In the genomic region with DNA sequence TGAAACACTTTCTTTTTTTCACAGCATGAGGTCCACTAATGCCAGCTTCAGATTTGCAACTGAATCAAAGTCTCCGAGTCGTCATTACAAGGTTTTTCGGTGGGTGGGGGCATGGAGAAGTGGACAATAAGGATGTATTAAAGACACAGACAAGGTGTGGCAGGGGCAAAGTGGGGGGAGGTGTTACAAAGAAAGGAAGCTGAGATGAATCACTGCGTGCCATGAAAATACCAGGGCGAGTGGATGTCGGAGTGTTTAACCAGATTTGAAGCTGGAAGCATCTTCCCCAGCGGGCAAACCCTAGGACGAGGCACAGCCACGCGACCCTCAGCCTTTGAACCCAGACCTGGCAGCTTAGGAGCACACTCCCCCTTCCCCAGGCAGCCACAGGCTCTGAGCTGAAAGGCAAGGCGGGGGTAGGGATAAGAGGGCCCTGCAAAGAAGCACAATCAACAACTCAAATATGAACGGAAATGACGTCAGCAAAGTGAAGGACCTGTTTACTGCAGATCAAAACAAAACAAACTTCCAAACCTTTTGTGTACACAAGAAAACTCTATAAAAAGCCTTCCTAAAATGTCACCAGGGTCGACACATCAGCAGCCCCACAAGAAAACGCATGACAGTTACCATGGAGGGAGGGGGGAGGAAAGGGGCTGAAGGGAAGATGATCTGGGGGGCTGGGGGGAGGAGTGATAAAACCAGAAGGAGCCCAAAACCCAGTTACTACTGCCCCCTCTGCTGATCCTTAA, we compare ENCODE assay signal across 1 cellular context.
A peak's percentile ranks its signal among the peaks of the same experiment; 100 is the strongest.
TF ChIP-seq lines count a peak whose summit lies in the region.

No MANE protein-coding gene starts in this region.

TF ChIP-seq in HepG2, 621 proteins besides CTCF, POLR2A, EP300 and RAD21 (continued from another document and continues in another):
- TF ChIP-seq POLR2AphosphoS5 (IDR thresholded peaks at IDR 0.05; ENCODE audit: low read depth, low read length) (no peak), REXO4 (CRISPR knock-in tag; IDR thresholded peaks at IDR 0.05; ENCODE audit: borderline replicate concordance) (no peak), ZNF672 (CRISPR knock-in tag; IDR thresholded peaks at IDR 0.05) (no peak), FIP1L1 (IDR thresholded peaks at IDR 0.05; ENCODE audit: borderline replicate concordance, insufficient read depth, low read depth, low read length) (no peak), ZNF136 (CRISPR knock-in tag; IDR thresholded peaks at IDR 0.05; ENCODE audit: low read depth) (no peak), NCOA5 (CRISPR knock-in tag; IDR thresholded peaks at IDR 0.05) (no peak), RCOR2 (CRISPR knock-in tag; IDR thresholded peaks at IDR 0.05) (peak; percentile 36; the same call in 1 of the 2 replicates), ELF1 (CRISPR knock-in tag; IDR thresholded peaks at IDR 0.05) (no peak; the same call in 1 of the 2 replicates), ZNF709 (CRISPR knock-in tag; IDR thresholded peaks at IDR 0.05) (peak; percentile 65; the same call in 1 of the 2 replicates), CBX2 (IDR thresholded peaks at IDR 0.05; ENCODE audit: low read depth, low read length) (no peak), CBX2 (CRISPR knock-in tag; IDR thresholded peaks at IDR 0.05; ENCODE audit: low read depth) (no peak), PPARG (CRISPR knock-in tag; conservative IDR thresholded peaks at IDR 0.05) (no peak), ASH2L (IDR thresholded peaks at IDR 0.05; ENCODE audit: insufficient read length, low read depth, low read length) (peak; percentile 79), ZNF766 (CRISPR knock-in tag; IDR thresholded peaks at IDR 0.05; ENCODE audit: borderline replicate concordance) (no peak), ZNF234 (CRISPR knock-in tag; conservative IDR thresholded peaks at IDR 0.05) (no peak), BHLHE40 (IDR thresholded peaks at IDR 0.05; ENCODE audit: low read length) (peak; percentile 29), MEIS2 (CRISPR knock-in tag; IDR thresholded peaks at IDR 0.05) (peak; percentile 51; the same call in 1 of the 2 replicates), ZNF30 (CRISPR knock-in tag; IDR thresholded peaks at IDR 0.05) (no peak), ZBTB38 (CRISPR knock-in tag; IDR thresholded peaks at IDR 0.05) (peak; percentile 94), SMAD3 (CRISPR knock-in tag; IDR thresholded peaks at IDR 0.05) (0 out of 2 replicates have a peak, but pooled peaks have one; percentile 22), MED1 (CRISPR knock-in tag; IDR thresholded peaks at IDR 0.05) (peak; percentile 90), ZNF790 (CRISPR knock-in tag; IDR thresholded peaks at IDR 0.05; ENCODE audit: borderline replicate concordance) (no peak), PCBP1 (IDR thresholded peaks at IDR 0.05; ENCODE audit: borderline replicate concordance, low read depth, low read length) (no peak), HNRNPL (IDR thresholded peaks at IDR 0.05; ENCODE audit: low read depth, low read length) (no peak), FOXM1 (CRISPR knock-in tag; IDR thresholded peaks at IDR 0.05) (no peak)
- TF ChIP-seq, protein P1, sequence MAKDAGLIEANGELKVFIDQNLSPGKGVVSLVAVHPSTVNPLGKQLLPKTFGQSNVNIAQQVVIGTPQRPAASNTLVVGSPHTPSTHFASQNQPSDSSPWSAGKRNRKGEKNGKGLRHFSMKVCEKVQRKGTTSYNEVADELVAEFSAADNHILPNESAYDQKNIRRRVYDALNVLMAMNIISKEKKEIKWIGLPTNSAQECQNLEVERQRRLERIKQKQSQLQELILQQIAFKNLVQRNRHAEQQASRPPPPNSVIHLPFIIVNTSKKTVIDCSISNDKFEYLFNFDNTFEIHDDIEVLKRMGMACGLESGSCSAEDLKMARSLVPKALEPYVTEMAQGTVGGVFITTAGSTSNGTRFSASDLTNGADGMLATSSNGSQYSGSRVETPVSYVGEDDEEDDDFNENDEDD (CRISPR knock-in tag; IDR thresholded peaks at IDR 0.05; ENCODE audit: borderline replicate concordance), result no peak; the same call in 1 of the 2 replicates
- TF ChIP-seq, protein P2, sequence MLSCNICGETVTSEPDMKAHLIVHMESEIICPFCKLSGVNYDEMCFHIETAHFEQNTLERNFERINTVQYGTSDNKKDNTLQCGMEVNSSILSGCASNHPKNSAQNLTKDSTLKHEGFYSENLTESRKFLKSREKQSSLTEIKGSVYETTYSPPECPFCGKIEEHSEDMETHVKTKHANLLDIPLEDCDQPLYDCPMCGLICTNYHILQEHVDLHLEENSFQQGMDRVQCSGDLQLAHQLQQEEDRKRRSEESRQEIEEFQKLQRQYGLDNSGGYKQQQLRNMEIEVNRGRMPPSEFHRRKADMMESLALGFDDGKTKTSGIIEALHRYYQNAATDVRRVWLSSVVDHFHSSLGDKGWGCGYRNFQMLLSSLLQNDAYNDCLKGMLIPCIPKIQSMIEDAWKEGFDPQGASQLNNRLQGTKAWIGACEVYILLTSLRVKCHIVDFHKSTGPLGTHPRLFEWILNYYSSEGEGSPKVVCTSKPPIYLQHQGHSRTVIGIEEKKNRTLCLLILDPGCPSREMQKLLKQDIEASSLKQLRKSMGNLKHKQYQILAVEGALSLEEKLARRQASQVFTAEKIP (CRISPR knock-in tag; IDR thresholded peaks at IDR 0.05; ENCODE audit: borderline replicate concordance), result no peak
- TF ChIP-seq, protein P3, sequence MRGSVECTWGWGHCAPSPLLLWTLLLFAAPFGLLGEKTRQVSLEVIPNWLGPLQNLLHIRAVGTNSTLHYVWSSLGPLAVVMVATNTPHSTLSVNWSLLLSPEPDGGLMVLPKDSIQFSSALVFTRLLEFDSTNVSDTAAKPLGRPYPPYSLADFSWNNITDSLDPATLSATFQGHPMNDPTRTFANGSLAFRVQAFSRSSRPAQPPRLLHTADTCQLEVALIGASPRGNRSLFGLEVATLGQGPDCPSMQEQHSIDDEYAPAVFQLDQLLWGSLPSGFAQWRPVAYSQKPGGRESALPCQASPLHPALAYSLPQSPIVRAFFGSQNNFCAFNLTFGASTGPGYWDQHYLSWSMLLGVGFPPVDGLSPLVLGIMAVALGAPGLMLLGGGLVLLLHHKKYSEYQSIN (CRISPR knock-in tag; IDR thresholded peaks at IDR 0.05; ENCODE audit: borderline replicate concordance), result no peak
- TF ChIP-seq, protein P4, sequence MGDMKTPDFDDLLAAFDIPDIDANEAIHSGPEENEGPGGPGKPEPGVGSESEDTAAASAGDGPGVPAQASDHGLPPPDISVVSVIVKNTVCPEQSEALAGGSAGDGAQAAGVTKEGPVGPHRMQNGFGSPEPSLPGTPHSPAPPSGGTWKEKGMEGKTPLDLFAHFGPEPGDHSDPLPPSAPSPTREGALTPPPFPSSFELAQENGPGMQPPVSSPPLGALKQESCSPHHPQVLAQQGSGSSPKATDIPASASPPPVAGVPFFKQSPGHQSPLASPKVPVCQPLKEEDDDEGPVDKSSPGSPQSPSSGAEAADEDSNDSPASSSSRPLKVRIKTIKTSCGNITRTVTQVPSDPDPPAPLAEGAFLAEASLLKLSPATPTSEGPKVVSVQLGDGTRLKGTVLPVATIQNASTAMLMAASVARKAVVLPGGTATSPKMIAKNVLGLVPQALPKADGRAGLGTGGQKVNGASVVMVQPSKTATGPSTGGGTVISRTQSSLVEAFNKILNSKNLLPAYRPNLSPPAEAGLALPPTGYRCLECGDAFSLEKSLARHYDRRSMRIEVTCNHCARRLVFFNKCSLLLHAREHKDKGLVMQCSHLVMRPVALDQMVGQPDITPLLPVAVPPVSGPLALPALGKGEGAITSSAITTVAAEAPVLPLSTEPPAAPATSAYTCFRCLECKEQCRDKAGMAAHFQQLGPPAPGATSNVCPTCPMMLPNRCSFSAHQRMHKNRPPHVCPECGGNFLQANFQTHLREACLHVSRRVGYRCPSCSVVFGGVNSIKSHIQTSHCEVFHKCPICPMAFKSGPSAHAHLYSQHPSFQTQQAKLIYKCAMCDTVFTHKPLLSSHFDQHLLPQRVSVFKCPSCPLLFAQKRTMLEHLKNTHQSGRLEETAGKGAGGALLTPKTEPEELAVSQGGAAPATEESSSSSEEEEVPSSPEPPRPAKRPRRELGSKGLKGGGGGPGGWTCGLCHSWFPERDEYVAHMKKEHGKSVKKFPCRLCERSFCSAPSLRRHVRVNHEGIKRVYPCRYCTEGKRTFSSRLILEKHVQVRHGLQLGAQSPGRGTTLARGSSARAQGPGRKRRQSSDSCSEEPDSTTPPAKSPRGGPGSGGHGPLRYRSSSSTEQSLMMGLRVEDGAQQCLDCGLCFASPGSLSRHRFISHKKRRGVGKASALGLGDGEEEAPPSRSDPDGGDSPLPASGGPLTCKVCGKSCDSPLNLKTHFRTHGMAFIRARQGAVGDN (CRISPR knock-in tag; IDR thresholded peaks at IDR 0.05), result peak; percentile 98
- TF ChIP-seq, protein P5, sequence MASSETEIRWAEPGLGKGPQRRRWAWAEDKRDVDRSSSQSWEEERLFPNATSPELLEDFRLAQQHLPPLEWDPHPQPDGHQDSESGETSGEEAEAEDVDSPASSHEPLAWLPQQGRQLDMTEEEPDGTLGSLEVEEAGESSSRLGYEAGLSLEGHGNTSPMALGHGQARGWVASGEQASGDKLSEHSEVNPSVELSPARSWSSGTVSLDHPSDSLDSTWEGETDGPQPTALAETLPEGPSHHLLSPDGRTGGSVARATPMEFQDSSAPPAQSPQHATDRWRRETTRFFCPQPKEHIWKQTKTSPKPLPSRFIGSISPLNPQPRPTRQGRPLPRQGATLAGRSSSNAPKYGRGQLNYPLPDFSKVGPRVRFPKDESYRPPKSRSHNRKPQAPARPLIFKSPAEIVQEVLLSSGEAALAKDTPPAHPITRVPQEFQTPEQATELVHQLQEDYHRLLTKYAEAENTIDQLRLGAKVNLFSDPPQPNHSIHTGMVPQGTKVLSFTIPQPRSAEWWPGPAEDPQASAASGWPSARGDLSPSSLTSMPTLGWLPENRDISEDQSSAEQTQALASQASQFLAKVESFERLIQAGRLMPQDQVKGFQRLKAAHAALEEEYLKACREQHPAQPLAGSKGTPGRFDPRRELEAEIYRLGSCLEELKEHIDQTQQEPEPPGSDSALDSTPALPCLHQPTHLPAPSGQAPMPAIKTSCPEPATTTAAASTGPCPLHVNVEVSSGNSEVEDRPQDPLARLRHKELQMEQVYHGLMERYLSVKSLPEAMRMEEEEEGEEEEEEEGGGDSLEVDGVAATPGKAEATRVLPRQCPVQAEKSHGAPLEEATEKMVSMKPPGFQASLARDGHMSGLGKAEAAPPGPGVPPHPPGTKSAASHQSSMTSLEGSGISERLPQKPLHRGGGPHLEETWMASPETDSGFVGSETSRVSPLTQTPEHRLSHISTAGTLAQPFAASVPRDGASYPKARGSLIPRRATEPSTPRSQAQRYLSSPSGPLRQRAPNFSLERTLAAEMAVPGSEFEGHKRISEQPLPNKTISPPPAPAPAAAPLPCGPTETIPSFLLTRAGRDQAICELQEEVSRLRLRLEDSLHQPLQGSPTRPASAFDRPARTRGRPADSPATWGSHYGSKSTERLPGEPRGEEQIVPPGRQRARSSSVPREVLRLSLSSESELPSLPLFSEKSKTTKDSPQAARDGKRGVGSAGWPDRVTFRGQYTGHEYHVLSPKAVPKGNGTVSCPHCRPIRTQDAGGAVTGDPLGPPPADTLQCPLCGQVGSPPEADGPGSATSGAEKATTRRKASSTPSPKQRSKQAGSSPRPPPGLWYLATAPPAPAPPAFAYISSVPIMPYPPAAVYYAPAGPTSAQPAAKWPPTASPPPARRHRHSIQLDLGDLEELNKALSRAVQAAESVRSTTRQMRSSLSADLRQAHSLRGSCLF (CRISPR knock-in tag; IDR thresholded peaks at IDR 0.05; ENCODE audit: borderline replicate concordance), result no peak
- TF ChIP-seq, protein P6, sequence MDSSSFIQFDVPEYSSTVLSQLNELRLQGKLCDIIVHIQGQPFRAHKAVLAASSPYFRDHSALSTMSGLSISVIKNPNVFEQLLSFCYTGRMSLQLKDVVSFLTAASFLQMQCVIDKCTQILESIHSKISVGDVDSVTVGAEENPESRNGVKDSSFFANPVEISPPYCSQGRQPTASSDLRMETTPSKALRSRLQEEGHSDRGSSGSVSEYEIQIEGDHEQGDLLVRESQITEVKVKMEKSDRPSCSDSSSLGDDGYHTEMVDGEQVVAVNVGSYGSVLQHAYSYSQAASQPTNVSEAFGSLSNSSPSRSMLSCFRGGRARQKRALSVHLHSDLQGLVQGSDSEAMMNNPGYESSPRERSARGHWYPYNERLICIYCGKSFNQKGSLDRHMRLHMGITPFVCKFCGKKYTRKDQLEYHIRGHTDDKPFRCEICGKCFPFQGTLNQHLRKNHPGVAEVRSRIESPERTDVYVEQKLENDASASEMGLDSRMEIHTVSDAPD (CRISPR knock-in tag; IDR thresholded peaks at IDR 0.05), result peak; percentile 45; the same call in 1 of the 2 replicates
- TF ChIP-seq, protein P7, sequence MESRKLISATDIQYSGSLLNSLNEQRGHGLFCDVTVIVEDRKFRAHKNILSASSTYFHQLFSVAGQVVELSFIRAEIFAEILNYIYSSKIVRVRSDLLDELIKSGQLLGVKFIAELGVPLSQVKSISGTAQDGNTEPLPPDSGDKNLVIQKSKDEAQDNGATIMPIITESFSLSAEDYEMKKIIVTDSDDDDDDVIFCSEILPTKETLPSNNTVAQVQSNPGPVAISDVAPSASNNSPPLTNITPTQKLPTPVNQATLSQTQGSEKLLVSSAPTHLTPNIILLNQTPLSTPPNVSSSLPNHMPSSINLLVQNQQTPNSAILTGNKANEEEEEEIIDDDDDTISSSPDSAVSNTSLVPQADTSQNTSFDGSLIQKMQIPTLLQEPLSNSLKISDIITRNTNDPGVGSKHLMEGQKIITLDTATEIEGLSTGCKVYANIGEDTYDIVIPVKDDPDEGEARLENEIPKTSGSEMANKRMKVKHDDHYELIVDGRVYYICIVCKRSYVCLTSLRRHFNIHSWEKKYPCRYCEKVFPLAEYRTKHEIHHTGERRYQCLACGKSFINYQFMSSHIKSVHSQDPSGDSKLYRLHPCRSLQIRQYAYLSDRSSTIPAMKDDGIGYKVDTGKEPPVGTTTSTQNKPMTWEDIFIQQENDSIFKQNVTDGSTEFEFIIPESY (CRISPR knock-in tag; IDR thresholded peaks at IDR 0.05), result 0 out of 2 replicates have a peak, but pooled peaks have one; percentile 20
- TF ChIP-seq, protein P8, sequence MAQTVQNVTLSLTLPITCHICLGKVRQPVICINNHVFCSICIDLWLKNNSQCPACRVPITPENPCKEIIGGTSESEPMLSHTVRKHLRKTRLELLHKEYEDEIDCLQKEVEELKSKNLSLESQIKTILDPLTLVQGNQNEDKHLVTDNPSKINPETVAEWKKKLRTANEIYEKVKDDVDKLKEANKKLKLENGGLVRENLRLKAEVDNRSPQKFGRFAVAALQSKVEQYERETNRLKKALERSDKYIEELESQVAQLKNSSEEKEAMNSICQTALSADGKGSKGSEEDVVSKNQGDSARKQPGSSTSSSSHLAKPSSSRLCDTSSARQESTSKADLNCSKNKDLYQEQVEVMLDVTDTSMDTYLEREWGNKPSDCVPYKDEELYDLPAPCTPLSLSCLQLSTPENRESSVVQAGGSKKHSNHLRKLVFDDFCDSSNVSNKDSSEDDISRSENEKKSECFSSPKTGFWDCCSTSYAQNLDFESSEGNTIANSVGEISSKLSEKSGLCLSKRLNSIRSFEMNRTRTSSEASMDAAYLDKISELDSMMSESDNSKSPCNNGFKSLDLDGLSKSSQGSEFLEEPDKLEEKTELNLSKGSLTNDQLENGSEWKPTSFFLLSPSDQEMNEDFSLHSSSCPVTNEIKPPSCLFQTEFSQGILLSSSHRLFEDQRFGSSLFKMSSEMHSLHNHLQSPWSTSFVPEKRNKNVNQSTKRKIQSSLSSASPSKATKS (CRISPR knock-in tag; IDR thresholded peaks at IDR 0.05), result no peak
- TF ChIP-seq, protein P9, sequence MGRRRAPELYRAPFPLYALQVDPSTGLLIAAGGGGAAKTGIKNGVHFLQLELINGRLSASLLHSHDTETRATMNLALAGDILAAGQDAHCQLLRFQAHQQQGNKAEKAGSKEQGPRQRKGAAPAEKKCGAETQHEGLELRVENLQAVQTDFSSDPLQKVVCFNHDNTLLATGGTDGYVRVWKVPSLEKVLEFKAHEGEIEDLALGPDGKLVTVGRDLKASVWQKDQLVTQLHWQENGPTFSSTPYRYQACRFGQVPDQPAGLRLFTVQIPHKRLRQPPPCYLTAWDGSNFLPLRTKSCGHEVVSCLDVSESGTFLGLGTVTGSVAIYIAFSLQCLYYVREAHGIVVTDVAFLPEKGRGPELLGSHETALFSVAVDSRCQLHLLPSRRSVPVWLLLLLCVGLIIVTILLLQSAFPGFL (CRISPR knock-in tag; IDR thresholded peaks at IDR 0.05), result no peak
